Comparison of ENCODE assay signal across 8 cellular contexts in genomic region chr9:101399641-101399965, GRCh38. TPM values are rescaled to one million over a fixed set of nuclear protein-coding genes. Genes with fewer than 3 reads are reported as not detected.
A peak's percentile ranks its signal among the peaks of the same experiment; 100 is the strongest.
DNase-seq lines count a peak whose midpoint lies in the region; ATAC-seq, FAIRE-seq and TF ChIP-seq lines count a peak whose summit lies in the region.

No MANE protein-coding gene starts in this region.

- no peak overlapping the region for H2AFZ ChIP-seq in keratinocyte (ENCODE audit: control insufficient read depth, low read length)

- peaks cover 74% of the 10 kb centered on the region for H3K36me3 Mint-ChIP-seq in activated CD8-positive, alpha-beta memory T cell treated with anti-CD3 and anti-CD28 coated beads, Interleukin-2, amount 10 ng/mL, durations not matched to agents 7 days and 5 days
- peaks cover 77% of the 10 kb centered on the region for H3K36me3 Mint-ChIP-seq in activated T-helper 2 cell treated with anti-CD3 and anti-CD28 coated beads, Interferon-gamma antibody, Interleukin-2, Interleukin-4, amounts not matched to agents 10 μg/mL and 5 μg/mL and 100 μg/mL, durations not matched to agents 14 hours and 24 hours and 36 hours (ENCODE audit: low read depth)

- no peak for TF ChIP-seq CTCF in keratinocyte (optimal IDR thresholded peaks at IDR 0.05 in 1 of 3, IDR thresholded peaks at IDR 0.05 in 1 of 3, conservative IDR thresholded peaks at IDR 0.05 in 1 of 3; ENCODE audit: extremely low read depth in 1 of 3, insufficient read depth in 2 of 3, low read length in 3 of 3)
- no peak for TF ChIP-seq CTCF in thoracic aorta (IDR thresholded peaks at IDR 0.05)

- no peak for DNase-seq in activated CD8-positive, alpha-beta memory T cell treated with anti-CD3 and anti-CD28 coated beads, Interleukin-2, amount 10 ng/mL, durations not matched to agents 7 days and 5 days
- no peak for DNase-seq in activated CD8-positive, alpha-beta memory T cell treated with anti-CD3 and anti-CD28 coated beads, Interleukin-2, amount 50 U/mL, for 4 hours
- DNase-seq in activated T-helper 2 cell treated with anti-CD3 and anti-CD28 coated beads, Interferon-gamma antibody, Interleukin-2, Interleukin-4, amounts not matched to agents 10 μg/mL and 5 μg/mL and 100 μg/mL, durations not matched to agents 14 hours and 24 hours and 36 hours (ENCODE audit: low spot score), result no peak
- no peak for DNase-seq in keratinocyte (ENCODE audit: low read depth, low spot score)
- DNase-seq in thoracic aorta (ENCODE audit: low spot score), result no peak
- DNase-seq in NCI-H524 treated with DMSO at 0.1 percent for 48 hours (lab: John Stamatoyannopoulos, UW), result no peak
- DNase-seq in stimulated activated CD4-positive, alpha-beta T cell treated with anti-CD3 and anti-CD28 coated beads, Interleukin-2, amount 100 ng/mL, for 24 hours, result no peak

- H3K4me3 ChIP-seq in keratinocyte (ENCODE audit: control insufficient read depth in 2 of 3, extremely low read depth in 1 of 3, insufficient read depth in 2 of 3, low read depth in 1 of 3, low read length in 3 of 3) (peak overlapping the region; percentile 79 to 85 (median 83)), thoracic aorta (peak overlapping the region; percentile 89)

- peaks cover 50% of the 10 kb centered on the region for H3K4me1 Mint-ChIP-seq in activated CD8-positive, alpha-beta memory T cell treated with anti-CD3 and anti-CD28 coated beads, Interleukin-2, amount 10 ng/mL, durations not matched to agents 7 days and 5 days
- peaks cover 40% of the 10 kb centered on the region for H3K4me1 Mint-ChIP-seq in activated T-helper 2 cell treated with anti-CD3 and anti-CD28 coated beads, Interferon-gamma antibody, Interleukin-2, Interleukin-4, amounts not matched to agents 10 μg/mL and 5 μg/mL and 100 μg/mL, durations not matched to agents 14 hours and 24 hours and 36 hours (ENCODE audit: low read depth)

- peaks cover 69% of the 10 kb centered on the region for H3K79me2 ChIP-seq in keratinocyte (ENCODE audit: control insufficient read depth, insufficient read depth, low read length)

- H3K9ac ChIP-seq in keratinocyte (ENCODE audit: control insufficient read depth, extremely low read depth, insufficient read depth, low read length), result peak overlapping the region; percentile 98

- H3K27me3 ChIP-seq in keratinocyte (ENCODE audit: control insufficient read depth, extremely low read depth, insufficient read depth, low read length) (no peaks in the 10 kb centered on the region), thoracic aorta (replicated peaks; ENCODE audit: insufficient read depth) (no peaks in the 10 kb centered on the region)

- CTCF ChIA-PET in activated CD8-positive, alpha-beta memory T cell treated with anti-CD3 and anti-CD28 coated beads, Interleukin-2, amount 10 ng/mL, durations not matched to agents 7 days and 5 days (lab: Charles Lee), result interaction anchor here (0.8 to 1.5 kb wide), 3 partner anchors 11 to 131 kb away, joined by 3 to 6 read pairs (median 4); no protein-coding TSS in a partner anchor

- H3K36me3 ChIP-seq in keratinocyte (ENCODE audit: control insufficient read depth in 2 of 2, extremely low read depth in 1 of 2, insufficient read depth in 2 of 2, low read length in 2 of 2) (peaks cover 13 to 19% of the 10 kb centered on the region in 2 experiments), thoracic aorta (peaks cover 37% of the 10 kb centered on the region)

- FAIRE-seq in keratinocyte (lab: Jason Lieb, UNC), result no peak

- intact Hi-C loops in activated T-helper 2 cell treated with anti-CD3 and anti-CD28 coated beads, Interferon-gamma antibody, Interleukin-2, Interleukin-4, amounts not matched to agents 10 μg/mL and 5 μg/mL and 100 μg/mL, durations not matched to agents 14 hours and 24 hours and 36 hours (cut with micrococcal nuclease), result loop anchor here (5.0 to 10.0 kb wide), 2 partner anchors 797 to 1045 kb away; partner anchors contain the start of gene TEX10

- dilution Hi-C loops in keratinocyte (cut with MboI; ENCODE audit: extremely low pct_ligation_motif_present, low sequenced_read_pairs), result no loop called here

- peaks cover 10% of the 10 kb centered on the region for H3K4me1 ChIP-seq in keratinocyte (ENCODE audit: control insufficient read depth, extremely low read depth, insufficient read depth, low read length)
- H3K4me1 ChIP-seq in thoracic aorta (ENCODE audit: control insufficient read depth in 1 of 2, low read depth in 2 of 2), result peaks cover 13 to 41% of the 10 kb centered on the region in 2 donors

- H3K9me1 ChIP-seq in keratinocyte (ENCODE audit: control insufficient read depth, extremely low read depth, insufficient read depth, low read length), result no peaks in the 10 kb centered on the region

- no peaks in the 10 kb centered on the region for H4K20me1 ChIP-seq in keratinocyte (ENCODE audit: control insufficient read depth, extremely low read depth, insufficient read depth, low read length)

- no peaks in the 10 kb centered on the region for H3K27me3 Mint-ChIP-seq in activated CD8-positive, alpha-beta memory T cell treated with anti-CD3 and anti-CD28 coated beads, Interleukin-2, amount 10 ng/mL, durations not matched to agents 7 days and 5 days
- no peaks in the 10 kb centered on the region for H3K27me3 Mint-ChIP-seq in activated T-helper 2 cell treated with anti-CD3 and anti-CD28 coated beads, Interferon-gamma antibody, Interleukin-2, Interleukin-4, amounts not matched to agents 10 μg/mL and 5 μg/mL and 100 μg/mL, durations not matched to agents 14 hours and 24 hours and 36 hours (ENCODE audit: low read depth)

- H3K27ac Mint-ChIP-seq in activated CD8-positive, alpha-beta memory T cell treated with anti-CD3 and anti-CD28 coated beads, Interleukin-2, amount 10 ng/mL, durations not matched to agents 7 days and 5 days, result peak overlapping the region; percentile 97
- peak overlapping the region; percentile 96 for H3K27ac Mint-ChIP-seq in activated T-helper 2 cell treated with anti-CD3 and anti-CD28 coated beads, Interferon-gamma antibody, Interleukin-2, Interleukin-4, amounts not matched to agents 10 μg/mL and 5 μg/mL and 100 μg/mL, durations not matched to agents 14 hours and 24 hours and 36 hours

- H3K9me3 ChIP-seq in keratinocyte (ENCODE audit: control insufficient read depth, low read depth, low read length) (peaks cover 2% of the 10 kb centered on the region), thoracic aorta (peaks cover 7% of the 10 kb centered on the region)

- peak overlapping the region; percentile 98 for H3K4me2 ChIP-seq in keratinocyte (ENCODE audit: control insufficient read depth, extremely low read depth, insufficient read depth, low read depth, low read length)

- peak overlapping the region; percentile 98 for H3K4me3 Mint-ChIP-seq in activated CD8-positive, alpha-beta memory T cell treated with anti-CD3 and anti-CD28 coated beads, Interleukin-2, amount 10 ng/mL, durations not matched to agents 7 days and 5 days
- peak overlapping the region; percentile 94 for H3K4me3 Mint-ChIP-seq in activated T-helper 2 cell treated with anti-CD3 and anti-CD28 coated beads, Interferon-gamma antibody, Interleukin-2, Interleukin-4, amounts not matched to agents 10 μg/mL and 5 μg/mL and 100 μg/mL, durations not matched to agents 14 hours and 24 hours and 36 hours (ENCODE audit: low read depth)

- H3K27ac ChIP-seq in keratinocyte (ENCODE audit: control insufficient read depth, insufficient read depth, low read length) (peak overlapping the region; percentile 76), thoracic aorta (peak overlapping the region; percentile 61 to 79)

- ATAC-seq in activated CD8-positive, alpha-beta memory T cell treated with anti-CD3 and anti-CD28 coated beads, Interleukin-2, amount 10 ng/mL, durations not matched to agents 7 days and 5 days, result no peak
- ATAC-seq in thoracic aorta (ENCODE audit: insufficient number of reproducible peaks, low FRiP score, low read depth) (no peak), GM21528 (IDR thresholded peaks at IDR 0.05; ENCODE audit: low FRiP score, unreplicated experiment) (no peak)

- H3K9me3 Mint-ChIP-seq in activated CD8-positive, alpha-beta memory T cell treated with anti-CD3 and anti-CD28 coated beads, Interleukin-2, amount 10 ng/mL, durations not matched to agents 7 days and 5 days (ENCODE audit: low read depth), result peaks cover 27% of the 10 kb centered on the region
- H3K9me3 Mint-ChIP-seq in activated T-helper 2 cell treated with anti-CD3 and anti-CD28 coated beads, Interferon-gamma antibody, Interleukin-2, Interleukin-4, amounts not matched to agents 10 μg/mL and 5 μg/mL and 100 μg/mL, durations not matched to agents 14 hours and 24 hours and 36 hours, result peaks cover 43% of the 10 kb centered on the region

RNA-seq across cellular contexts. Expression of gene ZNF189, which starts 1.0 kb away (rescaled TPM):
- 10 to 100 TPM in 1 of 2 experiments, 1 to 10 TPM in 1; 9.2 to 12.6 TPM for total RNA-seq in activated CD8-positive, alpha-beta memory T cell treated with anti-CD3 and anti-CD28 coated beads, Interleukin-2, amount 10 ng/mL, durations not matched to agents 7 days and 5 days
- total RNA-seq in activated T-helper 2 cell treated with anti-CD3 and anti-CD28 coated beads, Interferon-gamma antibody, Interleukin-2, Interleukin-4, amounts not matched to agents 10 μg/mL and 5 μg/mL and 100 μg/mL, durations not matched to agents 14 hours and 24 hours and 36 hours, result 10.6 and 11.0 TPM in 2 replicates
- polyA plus RNA-seq in keratinocyte, result 4.9 to 8.7 TPM (median 5.9 TPM) in 3 replicates
- 2.5 TPM for polyA plus RNA-seq in keratinocyte (2011; ENCODE audit: low read depth)
- polyA plus RNA-seq in keratinocyte (2011; cell fraction: cytosol; rRNA removed), result 3.7 and 8.2 TPM in 2 replicates
- 12.9 and 17.1 TPM in 2 replicates for polyA plus RNA-seq in keratinocyte (2011; cell fraction: nucleus; rRNA removed)
- 3.9 and 6.7 TPM in 2 replicates for polyA plus RNA-seq in keratinocyte (2012; ENCODE audit: low replicate concordance)
- 0.98 to 9.4 TPM (median 4.4 TPM) in 3 replicates for polyA minus RNA-seq in keratinocyte
- polyA minus RNA-seq in keratinocyte (2011; cell fraction: cytosol; rRNA and poly(A)+ RNA removed), result 3.6 TPM
- 5.6 and 11.0 TPM in 2 replicates for polyA minus RNA-seq in keratinocyte (2011; cell fraction: nucleus; rRNA and poly(A)+ RNA removed)
- total RNA-seq in thoracic aorta, result 10 to 100 TPM; 20.4 to 28.2 TPM

RNA-seq across cellular contexts. Expression of gene MRPL50, which starts 1.2 kb away (rescaled TPM):
- 10 to 100 TPM in 1 of 2 experiments, 1 to 10 TPM in 1; 8.3 to 10.5 TPM for total RNA-seq in activated CD8-positive, alpha-beta memory T cell treated with anti-CD3 and anti-CD28 coated beads, Interleukin-2, amount 10 ng/mL, durations not matched to agents 7 days and 5 days
- 14.2 and 14.8 TPM in 2 replicates for total RNA-seq in activated T-helper 2 cell treated with anti-CD3 and anti-CD28 coated beads, Interferon-gamma antibody, Interleukin-2, Interleukin-4, amounts not matched to agents 10 μg/mL and 5 μg/mL and 100 μg/mL, durations not matched to agents 14 hours and 24 hours and 36 hours
- polyA plus RNA-seq in keratinocyte, result 11.0 to 24.0 TPM (median 17.4 TPM) in 3 replicates
- 5.9 TPM for polyA plus RNA-seq in keratinocyte (2011; ENCODE audit: low read depth)
- polyA plus RNA-seq in keratinocyte (2011; cell fraction: cytosol; rRNA removed), result 11.1 and 23.8 TPM in 2 replicates
- 11.2 and 13.9 TPM in 2 replicates for polyA plus RNA-seq in keratinocyte (2011; cell fraction: nucleus; rRNA removed)
- polyA plus RNA-seq in keratinocyte (2012; ENCODE audit: low replicate concordance), result 9.2 and 12.7 TPM in 2 replicates
- polyA minus RNA-seq in keratinocyte, result 0.95 to 2.0 TPM (median 1.5 TPM) in 3 replicates
- 0.77 TPM for polyA minus RNA-seq in keratinocyte (2011; cell fraction: cytosol; rRNA and poly(A)+ RNA removed)
- polyA minus RNA-seq in keratinocyte (2011; cell fraction: nucleus; rRNA and poly(A)+ RNA removed), result 0.63 and 2.3 TPM in 2 replicates
- total RNA-seq in thoracic aorta, result 10 to 100 TPM in 1 of 2 donors, 1 to 10 TPM in 1; 9.5 to 16.3 TPM

RNA-seq across cellular contexts. Expression of gene BAAT, which starts 14.8 kb away (rescaled TPM):
- total RNA-seq in activated CD8-positive, alpha-beta memory T cell treated with anti-CD3 and anti-CD28 coated beads, Interleukin-2, amount 10 ng/mL, durations not matched to agents 7 days and 5 days, result not detected
- total RNA-seq in activated T-helper 2 cell treated with anti-CD3 and anti-CD28 coated beads, Interferon-gamma antibody, Interleukin-2, Interleukin-4, amounts not matched to agents 10 μg/mL and 5 μg/mL and 100 μg/mL, durations not matched to agents 14 hours and 24 hours and 36 hours, result not detected in 2 replicates
- 0.02 to 0.14 TPM (median 0.08 TPM) in 3 replicates for polyA plus RNA-seq in keratinocyte
- not detected for polyA plus RNA-seq in keratinocyte (2011; ENCODE audit: low read depth)
- 0.03 and 0.06 TPM in 2 replicates for polyA plus RNA-seq in keratinocyte (2011; cell fraction: cytosol; rRNA removed)
- 0.16 and 0.22 TPM in 2 replicates for polyA plus RNA-seq in keratinocyte (2011; cell fraction: nucleus; rRNA removed)
- 0.07 and 0.16 TPM in 2 replicates for polyA plus RNA-seq in keratinocyte (2012; ENCODE audit: low replicate concordance)
- 0.26 TPM in 1 of 3 replicates, not detected in the others for polyA minus RNA-seq in keratinocyte
- polyA minus RNA-seq in keratinocyte (2011; cell fraction: cytosol; rRNA and poly(A)+ RNA removed), result not detected
- polyA minus RNA-seq in keratinocyte (2011; cell fraction: nucleus; rRNA and poly(A)+ RNA removed), result 0.54 TPM in 1 of 2 replicates, not detected in the other
- under 1 TPM in 1 of 2 donors, not detected in 1; 0.92 TPM for total RNA-seq in thoracic aorta

RNA-seq across cellular contexts. Expression of gene ALDOB, which starts 36.0 kb away (rescaled TPM):
- total RNA-seq in activated CD8-positive, alpha-beta memory T cell treated with anti-CD3 and anti-CD28 coated beads, Interleukin-2, amount 10 ng/mL, durations not matched to agents 7 days and 5 days, result not detected
- total RNA-seq in activated T-helper 2 cell treated with anti-CD3 and anti-CD28 coated beads, Interferon-gamma antibody, Interleukin-2, Interleukin-4, amounts not matched to agents 10 μg/mL and 5 μg/mL and 100 μg/mL, durations not matched to agents 14 hours and 24 hours and 36 hours, result not detected in 2 replicates
- not detected in 3 replicates for polyA plus RNA-seq in keratinocyte
- polyA plus RNA-seq in keratinocyte (2011; ENCODE audit: low read depth), result not detected
- not detected in 2 replicates for polyA plus RNA-seq in keratinocyte (2011; cell fraction: cytosol; rRNA removed)
- polyA plus RNA-seq in keratinocyte (2011; cell fraction: nucleus; rRNA removed), result not detected in 2 replicates
- polyA plus RNA-seq in keratinocyte (2012; ENCODE audit: low replicate concordance), result 0.11 TPM in 1 of 2 replicates, not detected in the other
- not detected in 3 replicates for polyA minus RNA-seq in keratinocyte
- polyA minus RNA-seq in keratinocyte (2011; cell fraction: cytosol; rRNA and poly(A)+ RNA removed), result not detected
- polyA minus RNA-seq in keratinocyte (2011; cell fraction: nucleus; rRNA and poly(A)+ RNA removed), result not detected in 2 replicates
- not detected for total RNA-seq in thoracic aorta
